ENCODE assay signal across 20 cellular contexts in genomic region chr14:32991706-32992105, GRCh38. TPM values are rescaled to one million over a fixed set of nuclear protein-coding genes. Genes with fewer than 3 reads are reported as not detected.
DNase-seq lines count a peak whose midpoint lies in the region; ATAC-seq and TF ChIP-seq lines count a peak whose summit lies in the region.
"Had no signal": no experiment of that assay in that cellular context is flagged by ENCODE, and none has a peak within 500 bp of the region (broad histone marks: within the 10 kb centered on the region; RNA-seq: fewer than 3 reads in every experiment).

No MANE protein-coding gene starts in this region.

- H3K36me3 Mint-ChIP-seq in brain = peaks cover 26% of the 10 kb centered on the region
- H3K36me3 Mint-ChIP-seq: CD8-positive, alpha-beta T cell had no signal

- H3K27ac ChIP-seq in A673 (ENCODE audit: low read depth, low read length, poor library complexity, severe bottlenecking) = peak overlapping the region; percentile 38
- H3K27ac ChIP-seq in OCI-LY7 (ENCODE audit: low read depth, low read length, poor library complexity, severe bottlenecking) = no peak overlapping the region
- H3K27ac ChIP-seq: 22Rv1; A549; BLaER1 treated with 17β-estradiol and CSF1 and Interleukin-3, amounts not matched to agents 10 nM and 100 nM had no signal

- TF ChIP-seq CTCF in A673 (conservative IDR thresholded peaks at IDR 0.05; ENCODE audit: low read depth, low read length) = no peak
- no peak for TF ChIP-seq CTCF in OCI-LY7 (conservative IDR thresholded peaks at IDR 0.05; ENCODE audit: low read length)
- TF ChIP-seq CTCF in brain (conservative IDR thresholded peaks at IDR 0.05) = no peak

- peak overlapping the region in 1 of 5 experiments; percentile 2 for H3K4me3 Mint-ChIP-seq in brain
- H3K4me3 Mint-ChIP-seq: CD8-positive, alpha-beta T cell; H9 had no signal

- peak overlapping the region; percentile 27; the same call in 1 of the 2 replicates for H2AFZ ChIP-seq in OCI-LY7 (ENCODE audit: low read length)

- H3K27me3 ChIP-seq in A673 (replicated peaks; ENCODE audit: insufficient read depth, low read depth, low read length, poor library complexity) = no peaks in the 10 kb centered on the region
- H3K27me3 ChIP-seq: BLaER1 treated with 17β-estradiol and CSF1 and Interleukin-3, amounts not matched to agents 10 nM and 100 nM had no signal

- peaks cover 13 to 28% (median 19%) of the 10 kb centered on the region in 5 experiments for H3K9me3 Mint-ChIP-seq in brain

- intact Hi-C loops in A673 (cut with micrococcal nuclease; ENCODE audit: unreplicated experiment) (no loop called here), OCI-LY7 (cut with micrococcal nuclease; ENCODE audit: unreplicated experiment) (no loop called here)

- peaks cover 39% of the 10 kb centered on the region for H3K4me1 Mint-ChIP-seq in brain

- CTCF ChIA-PET in A673 (lab: Charles Lee) = no interaction called here
- CTCF ChIA-PET in OCI-LY7 (lab: Charles Lee; ENCODE audit: unreplicated experiment) = no interaction called here

- H3K4me3 ChIP-seq in A673 (ENCODE audit: low read depth, low read length, poor library complexity, severe bottlenecking) (no peak overlapping the region), OCI-LY7 (ENCODE audit: low read depth, low read length, poor library complexity, severe bottlenecking) (no peak overlapping the region)
- H3K4me3 ChIP-seq: A549; BLaER1 treated with 17β-estradiol and CSF1 and Interleukin-3, amounts not matched to agents 10 nM and 100 nM; GM12878 had no signal

- peak overlapping the region in 4 of 5 experiments; percentile 8 to 80 (median 66) for H3K27ac Mint-ChIP-seq in brain
- H3K27ac Mint-ChIP-seq: CD8-positive, alpha-beta T cell; H9 had no signal

- no peak for ATAC-seq in GM21723 (IDR thresholded peaks at IDR 0.05; ENCODE audit: unreplicated experiment)
- ATAC-seq in HG03432 (IDR thresholded peaks at IDR 0.05; ENCODE audit: unreplicated experiment) = no peak
- no peak for ATAC-seq in GM18868 (IDR thresholded peaks at IDR 0.05; ENCODE audit: unreplicated experiment)
- ATAC-seq: A549; CD8-positive, alpha-beta T cell; GM12878 had no signal

- H3K4me1 ChIP-seq in A673 (ENCODE audit: insufficient read depth, low read length, poor library complexity, severe bottlenecking) (peaks cover 45% of the 10 kb centered on the region), OCI-LY7 (ENCODE audit: insufficient read depth, low read length, poor library complexity, severe bottlenecking) (peaks cover 2% of the 10 kb centered on the region)
- H3K4me1 ChIP-seq: A549; BLaER1 treated with 17β-estradiol and CSF1 and Interleukin-3, amounts not matched to agents 10 nM and 100 nM had no signal

- no peak overlapping the region for H3K4me2 ChIP-seq in OCI-LY7 (ENCODE audit: low read length)
- H3K4me2 ChIP-seq: A549; BLaER1 treated with 17β-estradiol and CSF1 and Interleukin-3, amounts not matched to agents 10 nM and 100 nM had no signal

- POLR2A ChIA-PET in A673 (lab: Charles Lee; ENCODE audit: low non-redundant PET) = no interaction called here
- POLR2A ChIA-PET in OCI-LY7 (lab: Charles Lee) = no interaction called here

- H3K79me2 ChIP-seq in OCI-LY7 (ENCODE audit: insufficient read depth, low read depth, low read length) = no peaks in the 10 kb centered on the region

- no peaks in the 10 kb centered on the region for H3K36me3 ChIP-seq in A673 (ENCODE audit: insufficient read depth, low read length, poor library complexity, severe bottlenecking)
- no peaks in the 10 kb centered on the region for H3K36me3 ChIP-seq in OCI-LY7 (ENCODE audit: insufficient read depth, low read length)
- H3K36me3 ChIP-seq: BLaER1 treated with 17β-estradiol and CSF1 and Interleukin-3, amounts not matched to agents 10 nM and 100 nM had no signal

- BruUV-seq in A673 (replicated peaks; lab: Mats Ljungman, UMichigan) (no TSS peak), OCI-LY7 (replicated peaks; lab: Mats Ljungman, UMichigan) (no TSS peak)

- H3K27me3 Mint-ChIP-seq in brain = no peaks in the 10 kb centered on the region

- DNase-seq in A673 (ENCODE audit: low spot score) (peak; percentile 66), OCI-LY7 (ENCODE audit: low spot score) (no peak), renal cortical epithelial cell (ENCODE audit: low read depth) (peak; percentile 9), glomerular visceral epithelial cell (ENCODE audit: extremely low spot score) (no peak)
- DNase-seq: Calu3; CD8-positive, alpha-beta T cell; DMS79 treated with DMSO at 0.1 percent for 48 hours; EL; H9 had no signal

- H3K9me2 ChIP-seq in OCI-LY7 (ENCODE audit: insufficient read depth, low read length) = no peaks in the 10 kb centered on the region

- no peaks in the 10 kb centered on the region for H3K9me3 ChIP-seq in A673 (ENCODE audit: low read depth, low read length, poor library complexity, severe bottlenecking)
- H3K9me3 ChIP-seq in OCI-LY7 (ENCODE audit: low read length) = no peaks in the 10 kb centered on the region
- H3K9me3 ChIP-seq: A549 had no signal

- H4K20me1 ChIP-seq in OCI-LY7 (ENCODE audit: insufficient read depth, low read length) = no peaks in the 10 kb centered on the region
- H4K20me1 ChIP-seq: BLaER1 treated with 17β-estradiol and CSF1 and Interleukin-3, amounts not matched to agents 10 nM and 100 nM had no signal

RNA-seq across cellular contexts. Expression of gene NPAS3, which starts 53.0 kb away (rescaled TPM):
- 15.6 and 16.5 TPM in 2 replicates for total RNA-seq in A673 (2021)
- total RNA-seq in OCI-LY7 (2014; rRNA removed; shearing (Covaris generic)) = not detected in 2 replicates
- total RNA-seq in OCI-LY7 (2022) = not detected in 2 replicates
- 5.1 TPM for polyA plus RNA-seq in brain (ENCODE audit: insufficient read depth, low read depth, low replicate concordance)
- 0.70 TPM in 1 of 2 replicates, not detected in the other for total RNA-seq in renal cortical epithelial cell
- total RNA-seq: Calu3; CD8-positive, alpha-beta T cell; G401; HT-29 had no signal
- polyA plus RNA-seq: A549, AG04450 had no signal

Comparison
In these comparisons a context has a peak if more than half of its experiments do, and no peak if none do; other contexts are left out.
1. DNase-seq: peak in A673 (single experiment) and renal cortical epithelial cell (single experiment); none in OCI-LY7 (single experiment) and glomerular visceral epithelial cell (single experiment).